ENCODE assay signal across 1 cellular context in genomic region chr12:1594295-1595025, GRCh38.
TF ChIP-seq lines count a peak whose summit lies in the region.

A gene with protein sequence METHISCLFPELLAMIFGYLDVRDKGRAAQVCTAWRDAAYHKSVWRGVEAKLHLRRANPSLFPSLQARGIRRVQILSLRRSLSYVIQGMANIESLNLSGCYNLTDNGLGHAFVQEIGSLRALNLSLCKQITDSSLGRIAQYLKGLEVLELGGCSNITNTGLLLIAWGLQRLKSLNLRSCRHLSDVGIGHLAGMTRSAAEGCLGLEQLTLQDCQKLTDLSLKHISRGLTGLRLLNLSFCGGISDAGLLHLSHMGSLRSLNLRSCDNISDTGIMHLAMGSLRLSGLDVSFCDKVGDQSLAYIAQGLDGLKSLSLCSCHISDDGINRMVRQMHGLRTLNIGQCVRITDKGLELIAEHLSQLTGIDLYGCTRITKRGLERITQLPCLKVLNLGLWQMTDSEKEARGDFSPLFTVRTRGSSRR (minus strand): TSS chr12:1594581. CDS start chr12:1594066, 515 bp downstream.

TF ChIP-seq in H1, 55 proteins besides CTCF, POLR2A, EP300 and RAD21 (continued from another document):
- TF ChIP-seq TAF7 (optimal IDR thresholded peaks at IDR 0.05; ENCODE audit: borderline replicate concordance, low read depth, low read length) (peak; percentile 47), SIX5 (IDR thresholded peaks at IDR 0.05; ENCODE audit: low read depth, low read length) (no peak), USF2 (IDR thresholded peaks at IDR 0.05; ENCODE audit: low read length) (peak; percentile 57), PHF8 (conservative IDR thresholded peaks at IDR 0.05; ENCODE audit: low read depth, low read length) (peak; percentile 54; the same call in 1 of the 2 replicates), BACH1 (IDR thresholded peaks at IDR 0.05; ENCODE audit: low read length) (no peak; the same call in 1 of the 2 replicates), SP2 (IDR thresholded peaks at IDR 0.05; ENCODE audit: low read length) (no peak), NRF1 (IDR thresholded peaks at IDR 0.05; ENCODE audit: low read depth, low read length) (0 out of 2 replicates have a peak, but pooled peaks have one; percentile 18), SIN3A (conservative IDR thresholded peaks at IDR 0.05 in 1 of 2, IDR thresholded peaks at IDR 0.05 in 1 of 2; ENCODE audit: low read depth in 1 of 2, low read length in 2 of 2) (peak; percentile 63 to 83; a peak in 3 of 4 replicates), SP4 (IDR thresholded peaks at IDR 0.05; ENCODE audit: low read length) (peak; percentile 53; the same call in 1 of the 2 replicates), RBBP5 (IDR thresholded peaks at IDR 0.05; ENCODE audit: borderline replicate concordance, low read depth, low read length) (0 out of 2 replicates have a peak, but pooled peaks have one; percentile 45), EGR1 (IDR thresholded peaks at IDR 0.05; ENCODE audit: borderline replicate concordance, low read depth, low read length) (0 out of 2 replicates have a peak, but pooled peaks have one; percentile 23), GABPA (IDR thresholded peaks at IDR 0.05; ENCODE audit: borderline replicate concordance, insufficient read depth, low read length) (0 out of 2 replicates have a peak, but pooled peaks have one; percentile 45)
